1 cellular context compared by ENCODE assay signal in genomic region chr9:135596211-135596610, GRCh38.
A peak's percentile ranks its signal among the peaks of the same experiment; 100 is the strongest.
TF ChIP-seq lines count a peak whose summit lies in the region.

No MANE protein-coding gene starts in this region.

TF ChIP-seq in K562, 482 proteins besides CTCF, POLR2A, EP300 and RAD21:
- TF ChIP-seq PCBP2 (IDR thresholded peaks at IDR 0.05; ENCODE audit: low read depth, low read length, poor library complexity, severe bottlenecking), result no peak
- TF ChIP-seq ELK3 (CRISPR knock-in tag; IDR thresholded peaks at IDR 0.05), result no peak
- TF ChIP-seq PKNOX1 (IDR thresholded peaks at IDR 0.05), result peak; percentile 51
- TF ChIP-seq ZNF224 (CRISPR knock-in tag; IDR thresholded peaks at IDR 0.05), result no peak
- TF ChIP-seq RB1 (IDR thresholded peaks at IDR 0.05; ENCODE audit: low read depth), result no peak
- no peak for TF ChIP-seq GABPA (tag; conservative IDR thresholded peaks at IDR 0.05; ENCODE audit: low read depth)
- peak in 1 of 2 experiments; percentile 75; a peak in 2 of 4 replicates for TF ChIP-seq TEAD1 (CRISPR knock-in tag; IDR thresholded peaks at IDR 0.05)
- TF ChIP-seq FOXP1 (CRISPR knock-in tag; IDR thresholded peaks at IDR 0.05), result no peak
- TF ChIP-seq BRD9 (IDR thresholded peaks at IDR 0.05; ENCODE audit: low read depth, partially characterized antibody), result no peak
- no peak for TF ChIP-seq ZBTB40 (IDR thresholded peaks at IDR 0.05)
- no peak for TF ChIP-seq ZBTB40 (CRISPR knock-in tag; IDR thresholded peaks at IDR 0.05)
- no peak for TF ChIP-seq CHD1 (IDR thresholded peaks at IDR 0.05; ENCODE audit: low read length)
- no peak for TF ChIP-seq REST (CRISPR knock-in tag; IDR thresholded peaks at IDR 0.05; ENCODE audit: low read depth)
- peak; percentile 70 for TF ChIP-seq MEIS2 (IDR thresholded peaks at IDR 0.05; ENCODE audit: partially characterized antibody)
- no peak for TF ChIP-seq FOXO4 (CRISPR knock-in tag; IDR thresholded peaks at IDR 0.05)
- TF ChIP-seq MCM7 (IDR thresholded peaks at IDR 0.05), result no peak
- no peak for TF ChIP-seq ZNF140 (CRISPR knock-in tag; IDR thresholded peaks at IDR 0.05)
- TF ChIP-seq TEAD4 (IDR thresholded peaks at IDR 0.05; ENCODE audit: low read length), result 0 out of 2 replicates have a peak, but pooled peaks have one; percentile 28
- TF ChIP-seq TEAD4 (CRISPR knock-in tag; IDR thresholded peaks at IDR 0.05; ENCODE audit: borderline replicate concordance), result no peak
- TF ChIP-seq TAF15 (IDR thresholded peaks at IDR 0.05; ENCODE audit: low read depth, low read length), result no peak
- TF ChIP-seq SLC30A9 (CRISPR knock-in tag; IDR thresholded peaks at IDR 0.05), result no peak
- TF ChIP-seq CSDE1 (IDR thresholded peaks at IDR 0.05), result no peak
- TF ChIP-seq KLF10 (CRISPR knock-in tag; IDR thresholded peaks at IDR 0.05), result no peak
- no peak for TF ChIP-seq NCOA2 (IDR thresholded peaks at IDR 0.05; ENCODE audit: partially characterized antibody in 2 of 2)
- no peak for TF ChIP-seq DNMT1 (IDR thresholded peaks at IDR 0.05)
- no peak for TF ChIP-seq CGGBP1 (CRISPR knock-in tag; IDR thresholded peaks at IDR 0.05)
- no peak for TF ChIP-seq XRCC3 (IDR thresholded peaks at IDR 0.05)
- no peak for TF ChIP-seq PBX2 (CRISPR knock-in tag; IDR thresholded peaks at IDR 0.05; ENCODE audit: low read depth)
- TF ChIP-seq PBX2 (tag; conservative IDR thresholded peaks at IDR 0.05; ENCODE audit: low read depth), result peak; percentile 36; the same call in 1 of the 2 replicates
- TF ChIP-seq SMAD1 (IDR thresholded peaks at IDR 0.05; ENCODE audit: low read depth, low read length, partially characterized antibody), result no peak
- TF ChIP-seq SRSF9 (IDR thresholded peaks at IDR 0.05; ENCODE audit: borderline replicate concordance, low read depth, low read length), result no peak
- TF ChIP-seq ZNF76 (CRISPR knock-in tag; IDR thresholded peaks at IDR 0.05; ENCODE audit: borderline replicate concordance), result no peak
- TF ChIP-seq TCF3 (CRISPR knock-in tag; IDR thresholded peaks at IDR 0.05), result no peak
- no peak for TF ChIP-seq MTF1 (CRISPR knock-in tag; IDR thresholded peaks at IDR 0.05; ENCODE audit: borderline replicate concordance)
- TF ChIP-seq CHD2 (IDR thresholded peaks at IDR 0.05; ENCODE audit: low read depth, low read length), result no peak
- no peak for TF ChIP-seq ZNF41 (CRISPR knock-in tag; conservative IDR thresholded peaks at IDR 0.05)
- no peak for TF ChIP-seq ZNF707 (CRISPR knock-in tag; conservative IDR thresholded peaks at IDR 0.05)
